1 cellular context compared by ENCODE assay signal in genomic region chr1:16505870-16506269, GRCh38. TPM values are rescaled to one million over a fixed set of nuclear protein-coding genes. Genes with fewer than 3 reads are reported as not detected.
"Had no signal": no experiment of that assay in that cellular context is flagged by ENCODE, and none has a peak within 500 bp of the region (broad histone marks: within the 10 kb centered on the region; RNA-seq: fewer than 3 reads in every experiment).

No MANE protein-coding gene starts in this region.

RNA-seq across cellular contexts. Expression of gene RNU1-1, which starts 8.2 kb away (rescaled TPM):
- total RNA-seq: H4 had no signal
